In the genomic region with DNA sequence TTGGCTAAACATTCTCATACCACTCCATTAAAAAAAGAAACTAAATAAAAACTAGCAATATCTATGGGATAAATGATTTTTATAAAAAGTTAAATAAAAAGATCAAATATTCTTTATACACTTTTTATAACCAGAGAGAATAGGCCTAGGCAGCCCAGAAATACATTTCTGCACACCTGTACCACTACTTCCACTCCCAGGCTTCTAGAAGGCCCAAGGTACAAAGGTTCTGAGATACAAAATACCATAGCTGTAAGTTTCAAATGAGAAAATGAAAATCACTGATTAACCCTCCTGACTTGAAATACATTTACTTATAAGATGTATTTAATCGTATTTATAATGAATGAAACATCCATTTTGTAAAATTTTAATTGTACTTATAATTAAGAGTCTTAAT, we compare ENCODE assay signal across 1 cellular context.
TF ChIP-seq lines count a peak whose summit lies in the region.

No MANE protein-coding gene starts in this region.

TF ChIP-seq in HepG2, 621 proteins besides CTCF, POLR2A, EP300 and RAD21 (continued from another document):
- TF ChIP-seq, protein P1, sequence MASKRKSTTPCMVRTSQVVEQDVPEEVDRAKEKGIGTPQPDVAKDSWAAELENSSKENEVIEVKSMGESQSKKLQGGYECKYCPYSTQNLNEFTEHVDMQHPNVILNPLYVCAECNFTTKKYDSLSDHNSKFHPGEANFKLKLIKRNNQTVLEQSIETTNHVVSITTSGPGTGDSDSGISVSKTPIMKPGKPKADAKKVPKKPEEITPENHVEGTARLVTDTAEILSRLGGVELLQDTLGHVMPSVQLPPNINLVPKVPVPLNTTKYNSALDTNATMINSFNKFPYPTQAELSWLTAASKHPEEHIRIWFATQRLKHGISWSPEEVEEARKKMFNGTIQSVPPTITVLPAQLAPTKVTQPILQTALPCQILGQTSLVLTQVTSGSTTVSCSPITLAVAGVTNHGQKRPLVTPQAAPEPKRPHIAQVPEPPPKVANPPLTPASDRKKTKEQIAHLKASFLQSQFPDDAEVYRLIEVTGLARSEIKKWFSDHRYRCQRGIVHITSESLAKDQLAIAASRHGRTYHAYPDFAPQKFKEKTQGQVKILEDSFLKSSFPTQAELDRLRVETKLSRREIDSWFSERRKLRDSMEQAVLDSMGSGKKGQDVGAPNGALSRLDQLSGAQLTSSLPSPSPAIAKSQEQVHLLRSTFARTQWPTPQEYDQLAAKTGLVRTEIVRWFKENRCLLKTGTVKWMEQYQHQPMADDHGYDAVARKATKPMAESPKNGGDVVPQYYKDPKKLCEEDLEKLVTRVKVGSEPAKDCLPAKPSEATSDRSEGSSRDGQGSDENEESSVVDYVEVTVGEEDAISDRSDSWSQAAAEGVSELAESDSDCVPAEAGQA (IDR thresholded peaks at IDR 0.05; ENCODE audit: low read depth): no peak
- TF ChIP-seq, protein P1 (CRISPR knock-in tag; IDR thresholded peaks at IDR 0.05; ENCODE audit: borderline replicate concordance): no peak
- 0 out of 2 replicates have a peak, but pooled peaks have one; percentile 6 for TF ChIP-seq HOMEZ (CRISPR knock-in tag; IDR thresholded peaks at IDR 0.05; ENCODE audit: low read depth)
